20 cellular contexts compared by ENCODE assay signal in genomic region chr11:117057317-117057716, GRCh38. TPM values are rescaled to one million over a fixed set of nuclear protein-coding genes. Genes with fewer than 3 reads are reported as not detected.
A peak's percentile ranks its signal among the peaks of the same experiment; 100 is the strongest.
DNase-seq lines count a peak whose midpoint lies in the region; ATAC-seq, FAIRE-seq and TF ChIP-seq lines count a peak whose summit lies in the region.
"Had no signal": no experiment of that assay in that cellular context is flagged by ENCODE, and none has a peak within 500 bp of the region (broad histone marks: within the 10 kb centered on the region; RNA-seq: fewer than 3 reads in every experiment).

No MANE protein-coding gene starts in this region.

- DNase-seq in GM12892 (ENCODE audit: insufficient read length), result no peak
- no peak for DNase-seq in naive B cell
- no peak for DNase-seq in right lobe of liver
- DNase-seq in occipital lobe (lab: John Stamatoyannopoulos, UW), result no peak
- no peak for DNase-seq in CD8-positive, alpha-beta memory T cell
- DNase-seq: ACHN; C1 segment of cervical spinal cord; CD4-positive, alpha-beta T cell; COR-L47; DMS153; DMS79 treated with DMSO at 0.1 percent for 48 hours; EL; IMR-90 had no signal

- CTCF ChIA-PET in CD8-positive, alpha-beta memory T cell (lab: Charles Lee), result no interaction called here

- TF ChIP-seq POLR2A in GM12892 (IDR thresholded peaks at IDR 0.05; ENCODE audit: low read depth, low read length), result no peak
- no peak for TF ChIP-seq POLR2A in right lobe of liver (IDR thresholded peaks at IDR 0.05)

- peak overlapping the region in 2 of 8 donors; percentile 59 to 68 for H3K4me3 Mint-ChIP-seq in naive B cell
- H3K4me3 Mint-ChIP-seq in CD8-positive, alpha-beta memory T cell, result no peak overlapping the region
- H3K4me3 Mint-ChIP-seq: CD4-positive, alpha-beta T cell had no signal

- peak overlapping the region in 1 of 3 donors; percentile 23 for H3K4me3 ChIP-seq in skeletal muscle tissue (ENCODE audit: low read length in 3 of 3)
- no peak overlapping the region for H3K4me3 ChIP-seq in right lobe of liver
- H3K4me3 ChIP-seq in CD8-positive, alpha-beta memory T cell (ENCODE audit: low read length), result no peak overlapping the region

- H3K27ac Mint-ChIP-seq in naive B cell, result peak overlapping the region in 5 of 6 donors; percentile 46 to 88 (median 65)
- no peak overlapping the region for H3K27ac Mint-ChIP-seq in CD8-positive, alpha-beta memory T cell
- H3K27ac Mint-ChIP-seq: CD4-positive, alpha-beta T cell had no signal

- peak overlapping the region; percentile 20 for H3K27ac ChIP-seq in skeletal muscle tissue (ENCODE audit: low read depth, low read length)
- H3K27ac ChIP-seq in right lobe of liver, result no peak overlapping the region
- H3K27ac ChIP-seq in CD8-positive, alpha-beta memory T cell (ENCODE audit: low read depth, low read length), result no peak overlapping the region

- no peaks in the 10 kb centered on the region for H3K36me3 ChIP-seq in skeletal muscle tissue (ENCODE audit: control insufficient read depth in 3 of 3, insufficient read depth in 3 of 3, low read length in 3 of 3)
- no peaks in the 10 kb centered on the region for H3K36me3 ChIP-seq in right lobe of liver
- H3K36me3 ChIP-seq in CD8-positive, alpha-beta memory T cell (ENCODE audit: insufficient read depth, low read length), result no peaks in the 10 kb centered on the region

- H3K9ac ChIP-seq in skeletal muscle tissue (ENCODE audit: low read depth in 1 of 3, low read length in 3 of 3), result no peak overlapping the region

- H3K4me1 ChIP-seq in skeletal muscle tissue (ENCODE audit: control insufficient read depth in 3 of 3, insufficient read depth in 3 of 3, low read length in 3 of 3) (peaks cover 14 to 17% (median 14%) of the 10 kb centered on the region in 3 donors), right lobe of liver (peaks cover 0 to 11% (median under 1%) of the 10 kb centered on the region in 4 donors)
- H3K4me1 ChIP-seq in CD8-positive, alpha-beta memory T cell (ENCODE audit: insufficient read depth, low read length), result peaks cover 5% of the 10 kb centered on the region

- intact Hi-C loops in right lobe of liver (cut with DNase I), result no loop called here

- ATAC-seq in esophagus mucosa, result peak; percentile 32
- peak; percentile 65 to 73 for ATAC-seq in naive B cell (ENCODE audit: low read depth in 2 of 2)
- no peak for ATAC-seq in right lobe of liver
- ATAC-seq in GM21526 (IDR thresholded peaks at IDR 0.05; ENCODE audit: low FRiP score, unreplicated experiment), result no peak
- ATAC-seq: HCT116 had no signal

- H3K9me3 Mint-ChIP-seq in naive B cell, result peaks cover 0 to 4% (median 0%) of the 10 kb centered on the region in 7 donors
- H3K9me3 Mint-ChIP-seq in CD8-positive, alpha-beta memory T cell, result peaks cover 0 to 1% (median 0%) of the 10 kb centered on the region in 5 donors
- H3K9me3 Mint-ChIP-seq: CD4-positive, alpha-beta T cell had no signal

- TF ChIP-seq CTCF in right lobe of liver (IDR thresholded peaks at IDR 0.05), result no peak

- WGBS in right lobe of liver (ENCODE audit: insufficient coverage, low coverage, low lambda C conversion rate, missing lambda C conversion rate), result 95% methylated on average over 5 of the region's 5 CpGs

- peaks cover 0 to 4% of the 10 kb centered on the region in 2 donors for H3K36me3 Mint-ChIP-seq in naive B cell
- H3K36me3 Mint-ChIP-seq in CD8-positive, alpha-beta memory T cell, result peaks cover 0 to 19% (median 4%) of the 10 kb centered on the region in 3 donors

- peaks cover 69 to 78% (median 73%) of the 10 kb centered on the region in 3 donors for H3K4me1 Mint-ChIP-seq in naive B cell
- peaks cover 59 to 89% (median 80%) of the 10 kb centered on the region in 3 donors for H3K4me1 Mint-ChIP-seq in CD8-positive, alpha-beta memory T cell

- H3K27me3 Mint-ChIP-seq in naive B cell, result no peaks in the 10 kb centered on the region
- H3K27me3 Mint-ChIP-seq in CD8-positive, alpha-beta memory T cell, result peaks cover 0 to 2% of the 10 kb centered on the region in 2 donors
- H3K27me3 Mint-ChIP-seq: CD4-positive, alpha-beta T cell had no signal

- FAIRE-seq in GM12892 (lab: Jason Lieb, UNC), result peak; percentile 30
- FAIRE-seq: D721Med, GM19239, H54 had no signal

- H3K27me3 ChIP-seq in skeletal muscle tissue (ENCODE audit: control insufficient read depth in 3 of 3, insufficient read depth in 3 of 3, low read length in 3 of 3), result no peaks in the 10 kb centered on the region
- H3K27me3 ChIP-seq in right lobe of liver, result no peaks in the 10 kb centered on the region
- H3K27me3 ChIP-seq in CD8-positive, alpha-beta memory T cell (ENCODE audit: insufficient read depth, low read length, poor library complexity, severe bottlenecking), result no peaks in the 10 kb centered on the region

- H3K9me3 ChIP-seq in skeletal muscle tissue (ENCODE audit: control insufficient read depth in 3 of 3, low read length in 3 of 3) (no peaks in the 10 kb centered on the region), right lobe of liver (no peaks in the 10 kb centered on the region)
- H3K9me3 ChIP-seq in CD8-positive, alpha-beta memory T cell (ENCODE audit: low read length), result no peaks in the 10 kb centered on the region

- POLR2A ChIA-PET in CD8-positive, alpha-beta memory T cell (lab: Charles Lee), result no interaction called here

RNA-seq across cellular contexts. Expression of gene SIK3, which starts 40.9 kb away (rescaled TPM):
- polyA plus RNA-seq in GM12892 (2012; ENCODE audit: missing spikeins), result 17.6 TPM
- total RNA-seq in esophagus mucosa, result 25.2 TPM
- 10 to 100 TPM; 27.7 to 52.1 (median 35.6) TPM for polyA plus RNA-seq in naive B cell (ENCODE audit: low read depth in 6 of 6)
- 21.4 TPM for total RNA-seq in skeletal muscle tissue
- total RNA-seq in right lobe of liver, result 10 to 100 TPM; 22.0 to 35.4 (median 26.8) TPM
- 29.9 TPM for total RNA-seq in occipital lobe
- 10 to 100 TPM; 42.8 to 48.7 TPM for total RNA-seq in CD8-positive, alpha-beta memory T cell
- 33.9 TPM for polyA plus RNA-seq in CD8-positive, alpha-beta memory T cell

Comparison
In these comparisons a context has a peak if more than half of its experiments do, and no peak if none do; other contexts are left out.
1. ATAC-seq: peak in esophagus mucosa (single experiment) and naive B cell (2 of 2); none in right lobe of liver (0 of 4) and GM21526 (single experiment).
2. H3K27ac Mint-ChIP-seq: peak in naive B cell (5 of 6); none in CD8-positive, alpha-beta memory T cell (0 of 8).